Comparison of ENCODE assay signal across 8 cellular contexts in the genomic region with DNA sequence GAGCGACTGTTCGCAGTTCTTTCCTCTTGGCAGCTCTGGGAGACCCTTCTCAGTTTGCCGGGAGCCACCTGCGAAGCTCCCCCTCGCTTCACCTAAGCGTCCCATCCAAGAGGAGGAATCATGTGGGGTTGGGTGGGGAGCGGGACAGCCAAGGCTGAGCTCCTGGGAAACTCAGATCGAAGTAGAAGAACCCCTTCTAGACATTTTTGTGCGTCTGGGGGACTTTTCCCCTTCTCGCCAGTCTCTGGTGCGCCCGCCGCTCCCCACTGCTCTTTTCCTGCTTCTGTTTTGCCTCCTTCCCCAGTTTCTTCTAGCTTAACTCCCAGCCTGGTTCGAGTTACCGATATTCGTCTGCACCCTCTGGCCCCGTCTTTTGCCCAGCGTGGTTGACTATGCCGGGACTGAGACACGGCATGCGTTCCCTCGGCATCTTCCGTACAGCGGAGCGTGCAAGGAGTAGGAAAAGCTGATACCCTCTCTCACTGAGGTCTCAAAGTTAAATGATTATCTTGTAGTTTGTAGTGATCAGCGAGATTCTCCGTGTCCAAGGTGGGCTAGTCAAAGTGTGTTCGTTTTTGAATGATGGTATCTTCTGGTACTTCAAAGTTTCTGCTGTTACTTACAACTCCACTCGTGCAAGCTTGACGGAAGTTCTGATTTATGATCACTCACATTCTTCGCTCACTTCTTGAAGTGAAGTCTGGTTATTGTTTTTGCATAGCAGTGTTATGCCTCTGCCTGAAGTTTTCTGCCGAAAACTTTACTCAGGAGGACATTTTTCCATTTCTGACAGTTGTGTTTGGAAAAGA.
A peak's percentile ranks its signal among the peaks of the same experiment; 100 is the strongest.
DNase-seq lines count a peak whose midpoint lies in the region; ATAC-seq, FAIRE-seq and TF ChIP-seq lines count a peak whose summit lies in the region.

No MANE protein-coding gene starts in this region.

- no peak for FAIRE-seq in D721Med (lab: Jason Lieb, UNC)

- H3K4me3 ChIP-seq in astrocyte of the spinal cord (ENCODE audit: low read depth, low read length): peak overlapping the region; percentile 85
- H3K4me3 ChIP-seq in iPS DF 6.9 (ENCODE audit: low read length): peak overlapping the region; percentile 64
- peak overlapping the region; percentile 72 for H3K4me3 ChIP-seq in skeletal muscle cell (ENCODE audit: low read depth, low read length)

- no peaks in the 10 kb centered on the region for H3K27me3 ChIP-seq in iPS DF 6.9 (ENCODE audit: control insufficient read depth, insufficient read depth, low read length)

- ATAC-seq in GM19395 (IDR thresholded peaks at IDR 0.05; ENCODE audit: unreplicated experiment): peak; percentile 29

- WGBS in iPS DF 6.9 (ENCODE audit: insufficient coverage, insufficient read length): no CpG with 5 or more reads among the region's 32 CpGs

- no peaks in the 10 kb centered on the region for H3K4me1 ChIP-seq in iPS DF 6.9 (ENCODE audit: control insufficient read depth, insufficient read depth, low read length)

- in situ Hi-C loops in astrocyte of the spinal cord (cut with HindIII; ENCODE audit: low sequenced_read_pairs): no loop called here

- peak overlapping the region; percentile 86 for H3K27ac ChIP-seq in C4-2B
- H3K27ac ChIP-seq in iPS DF 6.9 (ENCODE audit: low read length): no peak overlapping the region

- no peaks in the 10 kb centered on the region for H3K9me3 ChIP-seq in iPS DF 6.9 (ENCODE audit: control insufficient read depth, insufficient read depth, low read length)

- no peaks in the 10 kb centered on the region for H3K36me3 ChIP-seq in iPS DF 6.9 (ENCODE audit: control insufficient read depth, insufficient read depth, low read length)

- peak; percentile 32 for DNase-seq in HPDE6-E6E7 (ENCODE audit: extremely low spot score)
- DNase-seq in T follicular helper cell (ENCODE audit: low read depth): peak; percentile 14
- peak; percentile 54 for DNase-seq in astrocyte of the spinal cord (ENCODE audit: low read depth, low spot score)
- DNase-seq in iPS DF 6.9 (ENCODE audit: low read depth, low spot score): no peak
- no peak for DNase-seq in skeletal muscle cell (ENCODE audit: low read depth)
- no peak for DNase-seq in D721Med (ENCODE audit: insufficient read length, low spot score)

- TF ChIP-seq CTCF in C4-2B (conservative IDR thresholded peaks at IDR 0.05) (no peak), astrocyte of the spinal cord (IDR thresholded peaks at IDR 0.05; ENCODE audit: low read depth, low read length) (no peak), D721Med (IDR thresholded peaks at IDR 0.05; ENCODE audit: insufficient read depth, missing control alignments) (no peak)

Comparison
In these comparisons a context has a peak if more than half of its experiments do, and no peak if none do; other contexts are left out.
1. DNase-seq: peak in HPDE6-E6E7 (single experiment), T follicular helper cell (single experiment) and astrocyte of the spinal cord (single experiment); none in iPS DF 6.9 (single experiment), skeletal muscle cell (single experiment) and D721Med (single experiment).
2. Peak in every context shown above with its lines, with median percentiles within 50 percentile points of each other: H3K4me3 ChIP-seq.